In genomic region chr12:27305673-27306504, GRCh38 we compare ENCODE assay signal across 8 cellular contexts. TPM values are rescaled to one million over a fixed set of nuclear protein-coding genes. Genes with fewer than 3 reads are reported as not detected.
DNase-seq lines count a peak whose midpoint lies in the region; ATAC-seq, FAIRE-seq and TF ChIP-seq lines count a peak whose summit lies in the region.

No MANE protein-coding gene starts in this region.

- WGBS in HepG2 (ENCODE audit: low lambda C conversion rate): 96% methylated on average over 1 of the region's 1 CpG

- POLR2A ChIA-PET in HepG2 (lab: Yijun Ruan, JAX): no interaction called here

- DNase-seq in NCI-H1436 (lab: John Stamatoyannopoulos, UW) (peak; percentile 10), NCI-H1436 treated with DMSO at 0.1 percent for 48 hours (lab: John Stamatoyannopoulos, UW) (no peak), NCI-H2227 treated with DMSO at 0.1 percent for 48 hours (lab: John Stamatoyannopoulos, UW) (peak; percentile 1), astrocyte of the spinal cord (ENCODE audit: low read depth, low spot score) (peak; percentile 70), HepG2 (ENCODE audit: low spot score) (peak; percentile 28)
- no peak for DNase-seq in stimulated activated CD4-positive, alpha-beta T cell treated with anti-CD3 and anti-CD28 coated beads, Interleukin-2, amount 100 ng/mL, for 24 hours

- H3K9ac ChIP-seq in HepG2 (ENCODE audit: insufficient read depth, low read depth, low read length): no peak overlapping the region

- TF ChIP-seq RAD21 in HepG2 (CRISPR knock-in tag; IDR thresholded peaks at IDR 0.05): no peak

- H4K20me1 ChIP-seq in HepG2 (ENCODE audit: insufficient read depth, low read length): no peaks in the 10 kb centered on the region

- H3K27ac ChIP-seq in HepG2 (ENCODE audit: extremely low read length, insufficient read depth, low read length): no peak overlapping the region

- FAIRE-seq in HepG2 (lab: Jason Lieb, UNC): no peak

- ATAC-seq in HepG2 (no peak), GM21515 (IDR thresholded peaks at IDR 0.05; ENCODE audit: unreplicated experiment) (no peak), GM21528 (IDR thresholded peaks at IDR 0.05; ENCODE audit: low FRiP score, unreplicated experiment) (no peak)

- TF ChIP-seq CTCF in astrocyte of the spinal cord (IDR thresholded peaks at IDR 0.05; ENCODE audit: low read depth, low read length) (peak; percentile 27), HepG2 (CRISPR knock-in tag; IDR thresholded peaks at IDR 0.05) (0 out of 2 replicates have a peak, but pooled peaks have one; percentile 10)

- in situ Hi-C loops in astrocyte of the spinal cord (cut with HindIII; ENCODE audit: low sequenced_read_pairs) (no loop called here), HepG2 (cut with HindIII; ENCODE audit: extremely low pct_ligation_motif_present, low pct_unique_long_range_greater_than_20kb) (loop anchor here (10.0 kb wide), 1 partner anchor 271 kb away; no protein-coding TSS in a partner anchor)

- H3K36me3 ChIP-seq in HepG2 (replicated peaks in 1 of 2; ENCODE audit: control insufficient read depth in 1 of 2, insufficient read depth in 2 of 2, low read length in 2 of 2): peaks cover 1 to 11% of the 10 kb centered on the region in 2 experiments; a peak in 3 of 5 replicates

- BruUV-seq in HepG2 (replicated peaks; lab: Mats Ljungman, UMichigan): no TSS peak

- intact Hi-C loops in HepG2 (cut with micrococcal nuclease; ENCODE audit: unreplicated experiment): loop anchor here (1.0 to 5.0 kb wide), 3 partner anchors 74 to 291 kb away; no protein-coding TSS in a partner anchor

- no peak for TF ChIP-seq EP300 in HepG2 (IDR thresholded peaks at IDR 0.05; ENCODE audit: low read depth in 2 of 2, low read length in 2 of 2)
- TF ChIP-seq EP300 in HepG2 (CRISPR knock-in tag; IDR thresholded peaks at IDR 0.05; ENCODE audit: borderline replicate concordance): no peak

- H2AFZ ChIP-seq in HepG2 (ENCODE audit: low read length): no peak overlapping the region

- CTCF ChIA-PET in HepG2 (lab: Yijun Ruan, JAX; ENCODE audit: low intra/inter-chr PET ratio, low total read pairs): interaction anchor here (1.4 to 1.8 kb wide), 3 partner anchors 72 to 266 kb away, joined by 4 to 7 read pairs (median 5); no protein-coding TSS in a partner anchor

- peaks cover 10% of the 10 kb centered on the region for H3K4me1 ChIP-seq in HepG2 (ENCODE audit: insufficient read depth, low read length)

- H3K4me2 ChIP-seq in HepG2 (ENCODE audit: low read depth, low read length): no peak overlapping the region

- H3K4me3 ChIP-seq in astrocyte of the spinal cord (ENCODE audit: low read depth, low read length): no peak overlapping the region
- no peak overlapping the region for H3K4me3 ChIP-seq in HepG2 (replicated peaks in 1 of 3; ENCODE audit: insufficient read depth in 1 of 3, low read depth in 2 of 3, low read length in 3 of 3)

- TF ChIP-seq POLR2A in HepG2 (IDR thresholded peaks at IDR 0.05; ENCODE audit: insufficient read depth in 1 of 2, low read depth in 2 of 2, low read length in 2 of 2): no peak

- no peaks in the 10 kb centered on the region for H3K27me3 ChIP-seq in HepG2 (ENCODE audit: control insufficient read depth in 1 of 2, insufficient read depth in 2 of 2, low read length in 2 of 2)

- H3K9me3 ChIP-seq in HepG2 (ENCODE audit: low read length): no peaks in the 10 kb centered on the region

- H3K79me2 ChIP-seq in HepG2 (ENCODE audit: insufficient read depth, low read length): no peaks in the 10 kb centered on the region

TF ChIP-seq in HepG2, 621 proteins besides CTCF, POLR2A, EP300 and RAD21:
- TF ChIP-seq ATF7 (IDR thresholded peaks at IDR 0.05) (peak; percentile 53), ATF7 (CRISPR knock-in tag; IDR thresholded peaks at IDR 0.05) (no peak), NFKB2 (CRISPR knock-in tag; IDR thresholded peaks at IDR 0.05; ENCODE audit: borderline replicate concordance) (no peak), STAG1 (CRISPR knock-in tag; IDR thresholded peaks at IDR 0.05) (peak; percentile 54)

RNA-seq across cellular contexts. Expression of gene BMAL2, which starts 26.7 kb away (rescaled TPM):
- 27.4 and 37.1 TPM in 2 replicates for total RNA-seq in HepG2 (2016; rRNA removed; fragmentation: Illumina TruSeq; extraction: Trizol)
- total RNA-seq in HepG2 (2016; cell fraction: cytosol; rRNA removed; fragmentation: Illumina TruSeq; extraction: Trizol; ENCODE audit: low read depth): 37.5 and 44.9 TPM in 2 replicates
- 26.8 and 36.0 TPM in 2 replicates for total RNA-seq in HepG2 (2016; cell fraction: insoluble cytoplasmic fraction; rRNA removed; fragmentation: Illumina TruSeq; extraction: Trizol)
- total RNA-seq in HepG2 (2016; cell fraction: membrane; rRNA removed; fragmentation: Illumina TruSeq; extraction: Trizol): 68.9 and 79.0 TPM in 2 replicates
- 12.4 and 15.0 TPM in 2 replicates for total RNA-seq in HepG2 (2016; cell fraction: nucleus; rRNA removed; fragmentation: Illumina TruSeq; extraction: Trizol)
- polyA plus RNA-seq in HepG2 (2011; rRNA removed): 3.7 and 4.8 TPM in 2 replicates
- polyA plus RNA-seq in HepG2 (2011; cell fraction: cytosol; rRNA removed): 1.7 and 2.6 TPM in 2 replicates
- 1.1 and 1.2 TPM in 2 replicates for polyA plus RNA-seq in HepG2 (2011; cell fraction: nucleus; rRNA removed)
- polyA plus RNA-seq in HepG2 (2012): 4.4 and 5.5 TPM in 2 replicates
- polyA plus RNA-seq in HepG2 (2016; cell fraction: cytosol; fragmentation: Illumina TruSeq; extraction: Trizol; ENCODE audit: low read depth): 38.8 and 41.5 TPM in 2 replicates
- polyA plus RNA-seq in HepG2 (2016; cell fraction: insoluble cytoplasmic fraction; fragmentation: Illumina TruSeq; extraction: Trizol; ENCODE audit: low read depth): 22.0 and 22.8 TPM in 2 replicates
- polyA plus RNA-seq in HepG2 (2016; cell fraction: membrane; fragmentation: Illumina TruSeq; extraction: Trizol; ENCODE audit: low read depth): 46.5 and 53.9 TPM in 2 replicates
- polyA plus RNA-seq in HepG2 (2016; cell fraction: nucleus; fragmentation: Illumina TruSeq; extraction: Trizol; ENCODE audit: insufficient read depth, low read depth): 12.6 TPM in 2 replicates
- 2.2 and 7.6 TPM in 2 replicates for polyA minus RNA-seq in HepG2 (2011; rRNA and poly(A)+ RNA removed; ENCODE audit: low replicate concordance)
- 6.4 and 9.6 TPM in 2 replicates for polyA minus RNA-seq in HepG2 (2011; cell fraction: cytosol; rRNA and poly(A)+ RNA removed)
- polyA minus RNA-seq in HepG2 (2011; cell fraction: nucleus; rRNA and poly(A)+ RNA removed): 4.9 and 9.3 TPM in 2 replicates

Comparison
In these comparisons a context has a peak if more than half of its experiments do, and no peak if none do; other contexts are left out.
1. DNase-seq: peak in NCI-H1436 (single experiment), NCI-H2227 treated with DMSO at 0.1 percent for 48 hours (single experiment), astrocyte of the spinal cord (single experiment) and HepG2 (single experiment); none in NCI-H1436 treated with DMSO at 0.1 percent for 48 hours (single experiment) and stimulated activated CD4-positive, alpha-beta T cell treated with anti-CD3 and anti-CD28 coated beads, Interleukin-2, amount 100 ng/mL, for 24 hours (0 of 2).